Comparison of ENCODE assay signal across 7 cellular contexts in genomic region chr17:69646729-69647128, GRCh38.
"Had no signal": no experiment of that assay in that cellular context is flagged by ENCODE, and none has a peak within 500 bp of the region (broad histone marks: within the 10 kb centered on the region; RNA-seq: fewer than 3 reads in every experiment).

No MANE protein-coding gene starts in this region.

- H3K9ac ChIP-seq: KMS-11 had no signal

- FAIRE-seq: HTR-8/SVneo, K562 had no signal

- H3K4me3 ChIP-seq: K562 had no signal

- DNase-seq: IMR-90, KBM-7, KG1 had no signal

- ATAC-seq: K562 had no signal

- H3K4me2 ChIP-seq: KMS-11 had no signal

- H3K27ac ChIP-seq: HL-60, KMS-11 had no signal
